ENCODE assay signal across 24 cellular contexts in the genomic region with DNA sequence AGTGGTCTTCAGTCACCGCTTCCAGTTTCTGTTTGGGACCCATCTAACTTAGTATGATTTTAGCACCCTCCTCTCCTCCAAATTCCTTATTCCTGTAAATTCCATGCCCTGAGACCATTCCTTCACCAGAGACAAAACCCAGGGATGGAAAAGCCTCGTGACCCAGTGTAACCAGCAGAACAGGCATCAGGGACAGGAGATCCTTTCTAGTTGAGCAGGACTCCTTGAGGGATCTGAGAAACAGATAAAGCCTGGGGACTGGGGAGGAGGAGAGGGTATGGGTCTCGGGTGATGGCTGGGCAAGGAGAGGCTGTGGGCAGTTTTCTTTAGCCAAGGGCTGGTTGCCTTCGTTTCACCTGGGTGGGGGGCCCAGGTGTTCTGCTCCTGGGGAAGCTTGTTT. TPM values are rescaled to one million over a fixed set of nuclear protein-coding genes. Genes with fewer than 3 reads are reported as not detected.
"Had no signal": no experiment of that assay in that cellular context is flagged by ENCODE, and none has a peak within 500 bp of the region (broad histone marks: within the 10 kb centered on the region; RNA-seq: fewer than 3 reads in every experiment).

No MANE protein-coding gene starts in this region.

- H3K9me3 ChIP-seq: gastroesophageal sphincter, heart left ventricle, left lung, neutrophil, prostate gland, right atrium auricular region, thyroid gland, upper lobe of left lung had no signal

- H3K4me3 ChIP-seq: gastroesophageal sphincter, heart left ventricle, hepatocyte, left lung, prostate gland, right atrium auricular region, smooth muscle cell, thyroid gland, upper lobe of left lung had no signal

- H3K9me3 Mint-ChIP-seq: stimulated activated naive CD8-positive, alpha-beta T cell treated with anti-CD3 and anti-CD28 coated beads, Interleukin-15, amount 100 ng/mL, for 72 hours had no signal

- H3K4me1 ChIP-seq: left lung, prostate gland had no signal

- FAIRE-seq: urothelium cell line had no signal

- H3K36me3 ChIP-seq: gastroesophageal sphincter, heart left ventricle, left lung, neutrophil, prostate gland, right atrium auricular region, thyroid gland, upper lobe of left lung had no signal

- H3K27ac Mint-ChIP-seq: naive thymus-derived CD8-positive, alpha-beta T cell; stimulated activated naive CD8-positive, alpha-beta T cell treated with anti-CD3 and anti-CD28 coated beads, Interleukin-15, amount 100 ng/mL, for 72 hours had no signal

- H3K4me3 Mint-ChIP-seq: naive thymus-derived CD8-positive, alpha-beta T cell; stimulated activated naive CD8-positive, alpha-beta T cell treated with anti-CD3 and anti-CD28 coated beads, Interleukin-15, amount 100 ng/mL, for 72 hours had no signal

- H3K27me3 ChIP-seq: gastroesophageal sphincter, heart left ventricle, hepatocyte, left lung, right atrium auricular region, thyroid gland, upper lobe of left lung had no signal

- DNase-seq: caudate nucleus; cerebellar nuclear complex; cortex of kidney; effector CD4-positive, alpha-beta T cell; heart left ventricle; left cardiac atrium; left lung; midbrain; naive thymus-derived CD8-positive, alpha-beta T cell; stimulated activated CD4-positive, alpha-beta T cell treated with anti-CD3 and anti-CD28 coated beads, Interleukin-12 subunit alpha, Interleukin-12 subunit beta, amount 100 ng/mL, for 4 hours; stimulated activated CD4-positive, alpha-beta T cell treated with anti-CD3 and anti-CD28 coated beads, Interleukin-1b, Interleukin-23, amount 100 ng/mL, for 48 hours; stimulated activated CD4-positive, alpha-beta T cell treated with anti-CD3 and anti-CD28 coated beads, Interleukin-4, amount 100 ng/mL, for 1 hour; stimulated activated CD8-positive, alpha-beta memory T cell treated with anti-CD3 and anti-CD28 coated beads, Interleukin-4, amount 100 ng/mL, for 48 hours; stimulated activated naive CD8-positive, alpha-beta T cell treated with anti-CD3 and anti-CD28 coated beads, Interleukin-15, amount 100 ng/mL, for 72 hours; thyroid gland; upper lobe of left lung had no signal

- H3K27ac ChIP-seq: gastroesophageal sphincter, heart left ventricle, hepatocyte, left lung, neutrophil, parathyroid adenoma, prostate gland, right atrium auricular region, thyroid gland had no signal

RNA-seq across cellular contexts. Expression of a gene that starts 40.9 kb away (rescaled TPM):
- total RNA-seq: naive thymus-derived CD8-positive, alpha-beta T cell had no signal
- polyA plus RNA-seq: naive thymus-derived CD8-positive, alpha-beta T cell had no signal
